9 cellular contexts compared by ENCODE assay signal in genomic region chr11:112016765-112017356, GRCh38. TPM values are rescaled to one million over a fixed set of nuclear protein-coding genes. Genes with fewer than 3 reads are reported as not detected.
DNase-seq lines count a peak whose midpoint lies in the region; ATAC-seq and TF ChIP-seq lines count a peak whose summit lies in the region.
"Had no signal": no experiment of that assay in that cellular context is flagged by ENCODE, and none has a peak within 500 bp of the region (broad histone marks: within the 10 kb centered on the region; RNA-seq: fewer than 3 reads in every experiment).

No MANE protein-coding gene starts in this region.

- POLR2A ChIA-PET in RWPE1 (lab: Yijun Ruan, JAX; ENCODE audit: low non-redundant PET), result no interaction called here

- H3K27ac ChIP-seq in RWPE1, result peak overlapping the region; percentile 58

- peak; percentile 56 for DNase-seq in RWPE1 (ENCODE audit: low spot score)
- DNase-seq in lung microvascular endothelial cell (ENCODE audit: low read depth in 2 of 2), result peak; percentile 17 to 34
- no peak for DNase-seq in NCI-H1092 (lab: John Stamatoyannopoulos, UW)
- no peak for DNase-seq in NCI-H2029 (lab: John Stamatoyannopoulos, UW)
- no peak for DNase-seq in glomerular visceral epithelial cell (ENCODE audit: extremely low spot score)
- no peak for DNase-seq in NCI-H146 (lab: John Stamatoyannopoulos, UW)
- DNase-seq: left colon had no signal

- no peak for TF ChIP-seq CTCF in RWPE1 (conservative IDR thresholded peaks at IDR 0.05; ENCODE audit: low read depth)

- CTCF ChIA-PET in RWPE1 (lab: Yijun Ruan, JAX), result interaction anchor here (0.7 kb wide), 1 partner anchor 711 kb away, joined by 3 read pairs; no protein-coding TSS in a partner anchor

- ATAC-seq in GM18499 (IDR thresholded peaks at IDR 0.05; ENCODE audit: insufficient read depth, unreplicated experiment) (peak; percentile 24), HG02759 (IDR thresholded peaks at IDR 0.05; ENCODE audit: unreplicated experiment) (peak; percentile 46)
- ATAC-seq: left colon had no signal

RNA-seq across cellular contexts. Expression of gene DLAT, which starts 8.3 kb away (rescaled TPM):
- 22.0 and 26.6 TPM in 2 replicates for total RNA-seq in lung microvascular endothelial cell

RNA-seq across cellular contexts. Expression of gene PIH1D2, which starts 57.0 kb away (rescaled TPM):
- 0.40 and 0.87 TPM in 2 replicates for total RNA-seq in lung microvascular endothelial cell

RNA-seq across cellular contexts. Expression of gene NKAPD1, which starts 57.2 kb away (rescaled TPM):
- total RNA-seq in lung microvascular endothelial cell, result 12.0 and 14.1 TPM in 2 replicates

Comparison
In these comparisons a context has a peak if more than half of its experiments do, and no peak if none do; other contexts are left out.
1. DNase-seq: peak in RWPE1 (single experiment) and lung microvascular endothelial cell (2 of 2); none in NCI-H1092 (single experiment), NCI-H2029 (single experiment), glomerular visceral epithelial cell (single experiment) and NCI-H146 (single experiment).